8 cellular contexts compared by ENCODE assay signal in the genomic region with DNA sequence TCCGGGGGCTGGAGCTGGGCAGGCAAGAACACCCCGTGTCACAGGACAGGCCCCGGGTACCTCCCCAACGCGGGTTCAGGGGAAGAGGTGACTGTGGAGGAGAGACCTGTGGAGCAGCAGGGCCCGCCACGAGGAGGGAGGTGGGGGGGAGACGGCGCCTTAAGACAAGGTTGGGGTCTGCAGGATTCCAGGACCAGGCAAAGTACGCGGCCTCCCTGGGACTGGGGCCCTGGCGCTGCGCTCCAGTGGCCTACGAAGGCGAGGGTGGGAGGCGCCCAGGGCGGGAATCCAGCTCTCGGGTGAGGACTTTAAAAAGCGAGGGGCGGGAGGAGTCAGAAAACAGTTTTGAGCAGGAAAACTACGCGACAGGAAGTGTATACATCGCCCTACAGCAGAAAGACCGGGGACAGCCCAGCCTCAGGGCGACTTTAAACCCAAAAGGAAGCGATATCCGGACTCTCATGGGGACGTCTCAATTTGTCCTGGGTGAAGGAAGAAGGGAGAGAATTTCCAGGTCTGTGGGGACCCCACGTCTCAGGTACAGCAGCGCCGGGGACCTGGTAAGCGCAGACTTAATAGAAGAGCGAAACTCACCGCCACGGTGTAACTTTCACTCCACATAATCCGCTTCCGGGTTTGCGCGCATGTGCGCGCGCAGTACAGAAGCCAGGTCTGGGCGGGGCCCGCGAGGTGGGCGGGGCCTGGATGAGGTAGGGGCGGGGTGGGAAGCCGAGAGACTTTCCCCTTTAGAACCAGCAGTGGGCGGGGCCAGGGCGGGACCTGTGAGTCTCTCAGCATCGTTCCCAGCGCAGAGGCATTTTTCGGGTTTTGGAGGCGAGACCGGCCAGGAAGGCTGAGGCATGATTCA. TPM values are rescaled to one million over a fixed set of nuclear protein-coding genes. Genes with fewer than 3 reads are reported as not detected.
DNase-seq lines count a peak whose midpoint lies in the region; ATAC-seq and TF ChIP-seq lines count a peak whose summit lies in the region.

A gene (minus strand): TSS at position 638 of the 868 bp plus-strand sequence.

- CTCF ChIA-PET in Caco-2 (lab: Charles Lee) (interaction anchor here (1.0 kb wide), 1 partner anchor 36 kb away, joined by 3 read pairs; no protein-coding TSS in a partner anchor), IMR-90 (lab: Yijun Ruan, JAX) (interaction anchor here (0.6 to 1.1 kb wide), 2 partner anchors 11 to 328 kb away, joined by 3 to 4 read pairs; no protein-coding TSS in a partner anchor), Panc1 (lab: Charles Lee) (no interaction called here)

- no peaks in the 10 kb centered on the region for H3K9me1 ChIP-seq in IMR-90 (ENCODE audit: insufficient read depth, low read length)

- DNase-seq in Caco-2 (peak; percentile 96 to 97), IMR-90 (peak; percentile 91), Panc1 (ENCODE audit: low read depth, low spot score) (peak; percentile 42), activated T-helper 1 cell treated with Interleukin-2 at 50 U/mL for 16 hours (ENCODE audit: low read depth) (peak; percentile 83), fibroblast of gingiva (ENCODE audit: low read depth) (peak; percentile 91), naive B cell (peak; percentile 79)
- DNase-seq in stimulated activated effector memory CD8-positive, alpha-beta T cell treated with anti-CD3 and anti-CD28 coated beads, Interleukin-12 subunit alpha, Interleukin-12 subunit beta, amount 100 ng/mL, for 72 hours (ENCODE audit: low spot score in 2 of 2): peak; percentile 95 to 98

- H3K4me1 ChIP-seq in Caco-2: peaks cover 5% of the 10 kb centered on the region; the same call in 1 of the 2 replicates
- H3K4me1 ChIP-seq in IMR-90 (ENCODE audit: control insufficient read depth, insufficient read depth, low read length): peaks cover 3% of the 10 kb centered on the region; the same call in 1 of the 2 replicates
- H3K4me1 ChIP-seq in Panc1 (ENCODE audit: control insufficient read depth, insufficient read depth, low read length): no peaks in the 10 kb centered on the region

- H3K9me3 ChIP-seq in Caco-2 (peaks cover 5% of the 10 kb centered on the region; the same call in 1 of the 2 replicates), IMR-90 (ENCODE audit: control insufficient read depth, insufficient read depth, low read length) (no peaks in the 10 kb centered on the region), Panc1 (ENCODE audit: control insufficient read depth, insufficient read depth, low read depth, low read length) (no peaks in the 10 kb centered on the region)

- peak within 1 kb of the TSS; percentile 81 for H4K91ac ChIP-seq in IMR-90 (ENCODE audit: insufficient read depth, low read depth, low read length)

- peaks cover 11% of the 10 kb centered on the region for H3K9me3 Mint-ChIP-seq in Caco-2 (ENCODE audit: unreplicated experiment)
- peaks cover 0 to 27% (median 6%) of the 10 kb centered on the region in 7 donors for H3K9me3 Mint-ChIP-seq in naive B cell
- no peaks in the 10 kb centered on the region for H3K9me3 Mint-ChIP-seq in stimulated activated effector memory CD8-positive, alpha-beta T cell treated with anti-CD3 and anti-CD28 coated beads, Interleukin-12 subunit alpha, Interleukin-12 subunit beta, amount 100 ng/mL, for 72 hours

- H3K27ac ChIP-seq in IMR-90 (ENCODE audit: insufficient read depth, low read length) (peak within 1 kb of the TSS; percentile 90), Panc1 (ENCODE audit: low read length) (peak within 1 kb of the TSS; percentile 91)

- H3K14ac ChIP-seq in IMR-90 (replicated peaks; ENCODE audit: low read depth, low read length): peak within 1 kb of the TSS; percentile 68

- peaks cover 22% of the 10 kb centered on the region for H3K4me1 Mint-ChIP-seq in Caco-2 (ENCODE audit: low read depth, unreplicated experiment)
- peaks cover 15 to 41% (median 16%) of the 10 kb centered on the region in 3 donors for H3K4me1 Mint-ChIP-seq in naive B cell
- H3K4me1 Mint-ChIP-seq in stimulated activated effector memory CD8-positive, alpha-beta T cell treated with anti-CD3 and anti-CD28 coated beads, Interleukin-12 subunit alpha, Interleukin-12 subunit beta, amount 100 ng/mL, for 72 hours: peaks cover 21% of the 10 kb centered on the region

- dilution Hi-C loops in IMR-90 (cut with HindIII; ENCODE audit: low sequenced_read_pairs, unreplicated experiment): no loop called here

- H3K4me3 ChIP-seq in Caco-2 (ENCODE audit: low read depth, low read length) (peak within 1 kb of the TSS; percentile 47), IMR-90 (ENCODE audit: insufficient read depth, low read depth, low read length) (peak within 1 kb of the TSS; percentile 85), Panc1 (ENCODE audit: low read depth in 2 of 2, low read length in 2 of 2) (peak within 1 kb of the TSS; percentile 62 to 74)

- peak within 1 kb of the TSS; percentile 65 for H3K4ac ChIP-seq in IMR-90 (ENCODE audit: low read depth, low read length)

- H3K4me3 Mint-ChIP-seq in Caco-2 (ENCODE audit: unreplicated experiment) (peak within 1 kb of the TSS; percentile 85), naive B cell (peak within 1 kb of the TSS; percentile 91 to 100 (median 98))
- H3K4me3 Mint-ChIP-seq in stimulated activated effector memory CD8-positive, alpha-beta T cell treated with anti-CD3 and anti-CD28 coated beads, Interleukin-12 subunit alpha, Interleukin-12 subunit beta, amount 100 ng/mL, for 72 hours: peak within 1 kb of the TSS; percentile 90

- H2AK5ac ChIP-seq in IMR-90 (ENCODE audit: low read depth, low read length): peak within 1 kb of the TSS; percentile 38; the same call in 1 of the 2 replicates

- H2BK20ac ChIP-seq in IMR-90 (ENCODE audit: low read depth, low read length): no peak within 1 kb of the TSS; the same call in 1 of the 2 replicates

- H2AK9ac ChIP-seq in IMR-90 (replicated peaks; ENCODE audit: low read depth, low read length, poor library complexity): peak within 1 kb of the TSS; percentile 90

- H3K56ac ChIP-seq in IMR-90 (ENCODE audit: extremely low read depth, insufficient read depth, low read length): peak within 1 kb of the TSS; percentile 76

- H3K9ac ChIP-seq in IMR-90 (ENCODE audit: low read depth, low read length): peak within 1 kb of the TSS; percentile 91

- peaks cover 50% of the 10 kb centered on the region for H3K36me3 Mint-ChIP-seq in Caco-2 (ENCODE audit: insufficient read depth, unreplicated experiment)
- H3K36me3 Mint-ChIP-seq in naive B cell: peaks cover 4 to 8% of the 10 kb centered on the region in 2 donors
- peaks cover 29% of the 10 kb centered on the region for H3K36me3 Mint-ChIP-seq in stimulated activated effector memory CD8-positive, alpha-beta T cell treated with anti-CD3 and anti-CD28 coated beads, Interleukin-12 subunit alpha, Interleukin-12 subunit beta, amount 100 ng/mL, for 72 hours

- ATAC-seq in GM21515 (IDR thresholded peaks at IDR 0.05; ENCODE audit: unreplicated experiment) (peak; percentile 87), IMR-90 (ENCODE audit: low read depth) (peak; percentile 98), Panc1 (peak; percentile 95), naive B cell (ENCODE audit: low read depth in 2 of 2) (peak; percentile 92 to 95)
- peak; percentile 94 for ATAC-seq in stimulated activated effector memory CD8-positive, alpha-beta T cell treated with anti-CD3 and anti-CD28 coated beads, Interleukin-12 subunit alpha, Interleukin-12 subunit beta, amount 100 ng/mL, for 72 hours

- no peak for TF ChIP-seq CTCF in Caco-2 (IDR thresholded peaks at IDR 0.05; ENCODE audit: insufficient read depth in 1 of 2, low read depth in 1 of 2, low read length in 1 of 2, severe bottlenecking in 1 of 2, unreplicated experiment in 1 of 2)
- TF ChIP-seq CTCF in IMR-90 (conservative IDR thresholded peaks at IDR 0.05; ENCODE audit: low read depth, low read length): no peak
- no peak for TF ChIP-seq CTCF in Panc1 (IDR thresholded peaks at IDR 0.05)

- peak; percentile 85 for TF ChIP-seq POLR2A in IMR-90 (IDR thresholded peaks at IDR 0.05; ENCODE audit: low read depth, low read length)

- H3K27ac Mint-ChIP-seq in Caco-2 (ENCODE audit: unreplicated experiment) (peak within 1 kb of the TSS; percentile 93), naive B cell (peak within 1 kb of the TSS; percentile 98 to 99 (median 99))
- peak within 1 kb of the TSS; percentile 96 for H3K27ac Mint-ChIP-seq in stimulated activated effector memory CD8-positive, alpha-beta T cell treated with anti-CD3 and anti-CD28 coated beads, Interleukin-12 subunit alpha, Interleukin-12 subunit beta, amount 100 ng/mL, for 72 hours

- H4K20me1 ChIP-seq in IMR-90 (ENCODE audit: insufficient read depth, low read length): no peaks in the 10 kb centered on the region

- H3K79me1 ChIP-seq in IMR-90 (ENCODE audit: low read depth in 1 of 2, low read length in 2 of 2): peaks cover 14 to 18% of the 10 kb centered on the region in 2 experiments

- intact Hi-C loops in Caco-2 (cut with micrococcal nuclease; ENCODE audit: unreplicated experiment) (loop anchor here (1.0 kb wide), 1 partner anchor 110 kb away; no protein-coding TSS in a partner anchor), IMR-90 (cut with micrococcal nuclease) (loop anchor here (2.0 kb wide), 1 partner anchor 53 kb away; no protein-coding TSS in a partner anchor), Panc1 (cut with micrococcal nuclease; ENCODE audit: unreplicated experiment) (no loop called here)

- H3K27me3 Mint-ChIP-seq in Caco-2 (ENCODE audit: insufficient read depth, unreplicated experiment) (no peaks in the 10 kb centered on the region), naive B cell (no peaks in the 10 kb centered on the region)

- TF ChIP-seq RAD21 in IMR-90 (IDR thresholded peaks at IDR 0.05; ENCODE audit: low read length): no peak

- in situ Hi-C loops in IMR-90 (cut with MboI; ENCODE audit: low sequenced_read_pairs) (no loop called here), Panc1 (cut with HindIII; ENCODE audit: low pct_unique_long_range_greater_than_20kb, low sequenced_read_pairs) (no loop called here)

- peak within 1 kb of the TSS; percentile 53 for H3K23ac ChIP-seq in IMR-90 (ENCODE audit: low read depth, low read length)

- peak within 1 kb of the TSS; percentile 67 for H2BK5ac ChIP-seq in IMR-90 (ENCODE audit: low read depth, low read length, poor library complexity, severe bottlenecking)

- H2BK15ac ChIP-seq in IMR-90 (ENCODE audit: low read depth, low read length): no peak within 1 kb of the TSS; the same call in 2 of the 3 replicates

- H4K5ac ChIP-seq in IMR-90 (ENCODE audit: low read depth, low read length): peak within 1 kb of the TSS; percentile 73

- BruUV-seq in Caco-2 (replicated peaks; lab: Mats Ljungman, UMichigan) (TSS peak; percentile 71), IMR-90 (replicated peaks; lab: Mats Ljungman, UMichigan) (no TSS peak), Panc1 (replicated peaks; lab: Mats Ljungman, UMichigan) (TSS peak; percentile 59)

- H3K27me3 ChIP-seq in Caco-2 (replicated peaks; ENCODE audit: control insufficient read depth, insufficient read depth, low read length) (no peaks in the 10 kb centered on the region), IMR-90 (ENCODE audit: control insufficient read depth, insufficient read depth, low read length) (no peaks in the 10 kb centered on the region), Panc1 (ENCODE audit: control insufficient read depth, insufficient read depth, low read length) (no peaks in the 10 kb centered on the region)

- peak within 1 kb of the TSS; percentile 84 for H3K4me2 ChIP-seq in IMR-90 (ENCODE audit: low read depth, low read length)

- peak within 1 kb of the TSS; percentile 83 for H2AFZ ChIP-seq in IMR-90 (replicated peaks; ENCODE audit: low read length, poor library complexity)

- peak within 1 kb of the TSS; percentile 70 for H3K18ac ChIP-seq in IMR-90 (ENCODE audit: low read depth, low read length)

- H3K36me3 ChIP-seq in Caco-2 (ENCODE audit: control insufficient read depth, insufficient read depth, low read length) (no peaks in the 10 kb centered on the region), IMR-90 (ENCODE audit: control insufficient read depth, insufficient read depth, low read length) (peaks cover 3% of the 10 kb centered on the region), Panc1 (ENCODE audit: control insufficient read depth, insufficient read depth, low read length) (no peaks in the 10 kb centered on the region)

- H4K8ac ChIP-seq in IMR-90 (ENCODE audit: low read depth in 2 of 2, low read length in 2 of 2): peak within 1 kb of the TSS; percentile 86 to 89

- 0% methylated on average over 10 of the region's 55 CpGs; no CpG with 5 or more reads in 1 of the 2 experiments for WGBS in IMR-90 (ENCODE audit: extremely low coverage in 2 of 2, insufficient read length in 1 of 2), 2 experiments

- POLR2A ChIA-PET in Caco-2 (lab: Charles Lee): interaction anchor here (0.6 kb wide), 1 partner anchor 36 kb away, joined by 4 read pairs; no protein-coding TSS in a partner anchor
- POLR2A ChIA-PET in IMR-90 (lab: Charles Lee; ENCODE audit: unreplicated experiment): no interaction called here
- POLR2A ChIA-PET in Panc1 (lab: Charles Lee): no interaction called here

- 0 out of 2 replicates have a peak within 1 kb of the TSS, but pooled peaks have one; percentile 8 for H2BK120ac ChIP-seq in IMR-90 (ENCODE audit: low read depth, low read length)

RNA-seq across cellular contexts. Expression of the gene that starts here (rescaled TPM):
- total RNA-seq in Caco-2 (2022): 36.8 and 39.4 TPM in 2 replicates
- total RNA-seq in IMR-90 (2012; rRNA removed): 36.9 and 42.8 TPM in 2 replicates
- 22.3 and 32.9 TPM in 2 replicates for polyA plus RNA-seq in IMR-90 (2012; rRNA removed)
- 2.1 and 5.6 TPM in 2 replicates for polyA plus RNA-seq in IMR-90 (2012; cell fraction: cytosol; rRNA removed)
- 40.6 and 340 TPM in 2 replicates for polyA plus RNA-seq in IMR-90 (2012; cell fraction: nucleus; rRNA removed; ENCODE audit: low replicate concordance)
- 31.9 TPM for total RNA-seq in Panc1 (2021; ENCODE audit: unreplicated experiment)
- 11.7 TPM for polyA plus RNA-seq in Panc1 (2012; ENCODE audit: insufficient read length)
- polyA plus RNA-seq in naive B cell (ENCODE audit: low read depth in 6 of 6): 10 to 100 TPM in 5 of 6 donors, 1 to 10 TPM in 1; 6.7 to 31.5 (median 14.8) TPM

Comparison
In these comparisons a context has a peak if more than half of its experiments do, and no peak if none do; other contexts are left out.
1. Peak in every context shown above with its lines: DNase-seq, ATAC-seq, H3K4me3 ChIP-seq and H3K27ac ChIP-seq.
2. DNase-seq: peak in every context shown above with its lines; median percentile 96 in Caco-2; 96 in stimulated activated effector memory CD8-positive, alpha-beta T cell treated with anti-CD3 and anti-CD28 coated beads, Interleukin-12 subunit alpha, Interleukin-12 subunit beta, amount 100 ng/mL, for 72 hours; 91 in IMR-90; 91 in fibroblast of gingiva; 83 in activated T-helper 1 cell treated with Interleukin-2 at 50 U/mL for 16 hours; 79 in naive B cell; 42 in Panc1.